16 cellular contexts compared by ENCODE assay signal in genomic region chr1:118927826-118928225, GRCh38.
"Had no signal": no experiment of that assay in that cellular context is flagged by ENCODE, and none has a peak within 500 bp of the region (broad histone marks: within the 10 kb centered on the region; RNA-seq: fewer than 3 reads in every experiment).

No MANE protein-coding gene starts in this region.

- H3K27ac ChIP-seq: esophagus squamous epithelium, gastrocnemius medialis, left lung, lower lobe of right lung, sigmoid colon, skin epidermis, testis, tibial nerve had no signal

- DNase-seq: effector memory CD4-positive, alpha-beta T cell; esophagus squamous epithelium; gastrocnemius medialis; immature natural killer cell; left lung; lower lobe of right lung; natural killer cell; posterior cingulate gyrus; sigmoid colon; stimulated activated CD4-positive, alpha-beta T cell treated with anti-CD3 and anti-CD28 coated beads, Interleukin-2, amount 100 ng/mL, for 24 hours; stimulated activated CD4-positive, alpha-beta T cell treated with anti-CD3 and anti-CD28 coated beads, Interleukin-4, amount 100 ng/mL, for 4 hours; stimulated activated naive B cell treated with anti-CD40 and anti-IgM and Interleukin-4, amounts not matched to agents 10 μg/mL and 1 μg/mL and 100 μg/mL, for 72 hours; stimulated activated naive CD8-positive, alpha-beta T cell treated with anti-CD3 and anti-CD28 coated beads, Interleukin-15, amount 100 ng/mL, for 72 hours; testis had no signal

- H3K9me3 ChIP-seq: esophagus squamous epithelium, gastrocnemius medialis, left lung, lower lobe of right lung, sigmoid colon, testis, tibial nerve had no signal

- H3K27me3 ChIP-seq: gastrocnemius medialis, left lung, sigmoid colon, testis, tibial nerve had no signal

- H3K4me1 ChIP-seq: esophagus squamous epithelium, left lung, lower lobe of right lung, sigmoid colon, testis had no signal

- H3K4me3 ChIP-seq: esophagus squamous epithelium, gastrocnemius medialis, left lung, lower lobe of right lung, sigmoid colon, skin epidermis, testis, tibial nerve had no signal

- H3K36me3 ChIP-seq: esophagus squamous epithelium, left lung, lower lobe of right lung, sigmoid colon had no signal
